Comparison of ENCODE assay signal across 8 cellular contexts in the genomic region with DNA sequence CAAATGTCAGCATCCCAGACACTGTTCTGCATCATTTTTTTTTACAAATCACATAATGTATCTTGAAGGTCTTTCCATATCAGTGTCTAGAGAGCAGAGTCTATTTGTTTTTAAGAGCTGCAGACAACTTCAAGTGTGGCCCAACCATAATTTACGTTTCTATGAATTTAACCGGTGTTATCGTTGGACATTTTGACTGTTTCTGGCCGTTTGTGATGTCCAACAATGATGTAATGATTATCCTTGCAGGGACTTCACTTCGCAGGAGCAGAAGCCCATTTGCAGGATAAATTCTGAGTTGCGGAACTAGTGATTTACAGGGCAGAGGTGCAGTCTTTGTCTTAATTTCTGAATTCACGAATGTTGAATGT. TPM values are rescaled to one million over a fixed set of nuclear protein-coding genes. Genes with fewer than 3 reads are reported as not detected.
A peak's percentile ranks its signal among the peaks of the same experiment; 100 is the strongest.
DNase-seq lines count a peak whose midpoint lies in the region; ATAC-seq and TF ChIP-seq lines count a peak whose summit lies in the region.

No MANE protein-coding gene starts in this region.

- WGBS in transverse colon (ENCODE audit: low coverage in 1 of 2), 2 donors, result 29 to 41% methylated on average over 4 to 7 of the region's 7 CpGs

- no peak for TF ChIP-seq POLR2A in transverse colon (IDR thresholded peaks at IDR 0.05)

- CTCF ChIA-PET in activated naive CD4-positive, alpha-beta T cell treated with anti-CD3 and anti-CD28 coated beads, Interleukin-2, amount 10 ng/mL, durations not matched to agents 7 days and 5 days (lab: Charles Lee), result interaction anchor here (0.7 to 1.8 kb wide), 3 partner anchors 26 to 233 kb away, joined by 3 to 5 read pairs (median 3); no protein-coding TSS in a partner anchor

- intact Hi-C loops in transverse colon (cut with DNase I; ENCODE audit: low total_unique reads), result no loop called here

- H3K4me1 Mint-ChIP-seq in activated naive CD4-positive, alpha-beta T cell treated with anti-CD3 and anti-CD28 coated beads, Interleukin-2, amount 10 ng/mL, durations not matched to agents 7 days and 5 days, result peaks cover 18% of the 10 kb centered on the region
- peaks cover 25% of the 10 kb centered on the region for H3K4me1 Mint-ChIP-seq in activated T-helper 17 cell treated with anti-CD3 and anti-CD28 coated beads, Interleukin-2, amount 50 U/mL, for 72 hours

- H3K9me3 ChIP-seq in transverse colon, result no peaks in the 10 kb centered on the region

- ATAC-seq in activated naive CD4-positive, alpha-beta T cell treated with anti-CD3 and anti-CD28 coated beads, Interleukin-2, amount 50 U/mL, for 72 hours, result no peak
- ATAC-seq in activated T-helper 17 cell treated with anti-CD3 and anti-CD28 coated beads, Interleukin-2, amount 50 U/mL, for 72 hours (replicated peaks), result no peak
- ATAC-seq in HG02981 (IDR thresholded peaks at IDR 0.05; ENCODE audit: unreplicated experiment) (no peak), HG02798 (IDR thresholded peaks at IDR 0.05; ENCODE audit: poor library complexity, unreplicated experiment) (no peak)

- no peak overlapping the region for H3K27ac Mint-ChIP-seq in activated naive CD4-positive, alpha-beta T cell treated with anti-CD3 and anti-CD28 coated beads, Interleukin-2, amount 10 ng/mL, durations not matched to agents 7 days and 5 days
- H3K27ac Mint-ChIP-seq in activated naive CD4-positive, alpha-beta T cell treated with anti-CD3 and anti-CD28 coated beads, Interleukin-2, amount 50 U/mL, for 72 hours, result peak overlapping the region in 1 of 2 donors; percentile 7
- peak overlapping the region; percentile 3 for H3K27ac Mint-ChIP-seq in activated T-helper 17 cell treated with anti-CD3 and anti-CD28 coated beads, Interleukin-2, amount 50 U/mL, for 72 hours

- H3K4me1 ChIP-seq in transverse colon, result peaks cover 3 to 16% (median 13%) of the 10 kb centered on the region in 4 donors

- H3K36me3 Mint-ChIP-seq in activated naive CD4-positive, alpha-beta T cell treated with anti-CD3 and anti-CD28 coated beads, Interleukin-2, amount 10 ng/mL, durations not matched to agents 7 days and 5 days, result no peaks in the 10 kb centered on the region
- H3K36me3 Mint-ChIP-seq in activated naive CD4-positive, alpha-beta T cell treated with anti-CD3 and anti-CD28 coated beads, Interleukin-2, amount 50 U/mL, for 72 hours, result no peaks in the 10 kb centered on the region
- H3K36me3 Mint-ChIP-seq in activated T-helper 17 cell treated with anti-CD3 and anti-CD28 coated beads, Interleukin-2, amount 50 U/mL, for 72 hours (ENCODE audit: low read depth), result no peaks in the 10 kb centered on the region

- peak overlapping the region; percentile 35 to 62 (median 40) for H3K4me3 ChIP-seq in transverse colon

- TF ChIP-seq CTCF in transverse colon (IDR thresholded peaks at IDR 0.05), result no peak

- H3K27me3 Mint-ChIP-seq in activated naive CD4-positive, alpha-beta T cell treated with anti-CD3 and anti-CD28 coated beads, Interleukin-2, amount 10 ng/mL, durations not matched to agents 7 days and 5 days, result peaks cover 31% of the 10 kb centered on the region
- no peaks in the 10 kb centered on the region for H3K27me3 Mint-ChIP-seq in activated T-helper 17 cell treated with anti-CD3 and anti-CD28 coated beads, Interleukin-2, amount 50 U/mL, for 72 hours

- no peak for DNase-seq in activated naive CD4-positive, alpha-beta T cell treated with anti-CD3 and anti-CD28 coated beads, Interleukin-2, amount 10 ng/mL, durations not matched to agents 7 days and 5 days
- no peak for DNase-seq in activated naive CD4-positive, alpha-beta T cell treated with anti-CD3 and anti-CD28 coated beads, Interleukin-2, amount 50 U/mL, for 72 hours (ENCODE audit: low spot score in 2 of 2)
- DNase-seq in transverse colon, result no peak
- DNase-seq in stimulated activated CD4-positive, alpha-beta T cell treated with anti-CD3 and anti-CD28 coated beads, Interleukin-12 subunit alpha, Interleukin-12 subunit beta, amount 100 ng/mL, for 4 hours, result no peak

- peak overlapping the region; percentile 80 for H3K27ac ChIP-seq in layer of hippocampus (ENCODE audit: low read depth, low read length)
- peak overlapping the region; percentile 70 to 88 (median 82) for H3K27ac ChIP-seq in transverse colon

- no peaks in the 10 kb centered on the region for H3K36me3 ChIP-seq in transverse colon

- H3K9me3 Mint-ChIP-seq in activated naive CD4-positive, alpha-beta T cell treated with anti-CD3 and anti-CD28 coated beads, Interleukin-2, amount 10 ng/mL, durations not matched to agents 7 days and 5 days, result no peaks in the 10 kb centered on the region
- peaks cover 3 to 4% of the 10 kb centered on the region in 2 donors for H3K9me3 Mint-ChIP-seq in activated naive CD4-positive, alpha-beta T cell treated with anti-CD3 and anti-CD28 coated beads, Interleukin-2, amount 50 U/mL, for 72 hours
- peaks cover 3% of the 10 kb centered on the region for H3K9me3 Mint-ChIP-seq in activated T-helper 17 cell treated with anti-CD3 and anti-CD28 coated beads, Interleukin-2, amount 50 U/mL, for 72 hours

- no peaks in the 10 kb centered on the region for H3K27me3 ChIP-seq in layer of hippocampus (ENCODE audit: control insufficient read depth, insufficient read depth, low read length)
- H3K27me3 ChIP-seq in transverse colon, result no peaks in the 10 kb centered on the region

- in situ Hi-C loops in transverse colon (cut with MboI; ENCODE audit: low pct_ligation_motif_present in 1 of 4, low pct_unique_long_range_greater_than_20kb in 1 of 4, low sequenced_read_pairs in 3 of 4), result no loop called here

- TF ChIP-seq EP300 in transverse colon (IDR thresholded peaks at IDR 0.05; ENCODE audit: low read depth), result no peak

- peak overlapping the region; percentile 40 for H3K4me3 Mint-ChIP-seq in activated naive CD4-positive, alpha-beta T cell treated with anti-CD3 and anti-CD28 coated beads, Interleukin-2, amount 10 ng/mL, durations not matched to agents 7 days and 5 days
- peak overlapping the region; percentile 84 for H3K4me3 Mint-ChIP-seq in activated T-helper 17 cell treated with anti-CD3 and anti-CD28 coated beads, Interleukin-2, amount 50 U/mL, for 72 hours

RNA-seq across cellular contexts. Expression of a gene that starts 26.9 kb away (rescaled TPM):
- total RNA-seq in activated naive CD4-positive, alpha-beta T cell treated with anti-CD3 and anti-CD28 coated beads, Interleukin-2, amount 50 U/mL, for 72 hours, result 1 to 10 TPM in 1 of 2 donors, under 1 TPM in 1; 0.11 to 1.8 TPM
- 10 to 100 TPM; 21.7 to 46.3 TPM for total RNA-seq in activated T-helper 17 cell treated with anti-CD3 and anti-CD28 coated beads, Interleukin-2, amount 50 U/mL, for 72 hours
- 10 to 100 TPM in 3 of 4 donors, 1 to 10 TPM in 1; 8.5 to 17.5 (median 13.3) TPM for total RNA-seq in transverse colon
